ENCODE assay signal across 8 cellular contexts in the genomic region with DNA sequence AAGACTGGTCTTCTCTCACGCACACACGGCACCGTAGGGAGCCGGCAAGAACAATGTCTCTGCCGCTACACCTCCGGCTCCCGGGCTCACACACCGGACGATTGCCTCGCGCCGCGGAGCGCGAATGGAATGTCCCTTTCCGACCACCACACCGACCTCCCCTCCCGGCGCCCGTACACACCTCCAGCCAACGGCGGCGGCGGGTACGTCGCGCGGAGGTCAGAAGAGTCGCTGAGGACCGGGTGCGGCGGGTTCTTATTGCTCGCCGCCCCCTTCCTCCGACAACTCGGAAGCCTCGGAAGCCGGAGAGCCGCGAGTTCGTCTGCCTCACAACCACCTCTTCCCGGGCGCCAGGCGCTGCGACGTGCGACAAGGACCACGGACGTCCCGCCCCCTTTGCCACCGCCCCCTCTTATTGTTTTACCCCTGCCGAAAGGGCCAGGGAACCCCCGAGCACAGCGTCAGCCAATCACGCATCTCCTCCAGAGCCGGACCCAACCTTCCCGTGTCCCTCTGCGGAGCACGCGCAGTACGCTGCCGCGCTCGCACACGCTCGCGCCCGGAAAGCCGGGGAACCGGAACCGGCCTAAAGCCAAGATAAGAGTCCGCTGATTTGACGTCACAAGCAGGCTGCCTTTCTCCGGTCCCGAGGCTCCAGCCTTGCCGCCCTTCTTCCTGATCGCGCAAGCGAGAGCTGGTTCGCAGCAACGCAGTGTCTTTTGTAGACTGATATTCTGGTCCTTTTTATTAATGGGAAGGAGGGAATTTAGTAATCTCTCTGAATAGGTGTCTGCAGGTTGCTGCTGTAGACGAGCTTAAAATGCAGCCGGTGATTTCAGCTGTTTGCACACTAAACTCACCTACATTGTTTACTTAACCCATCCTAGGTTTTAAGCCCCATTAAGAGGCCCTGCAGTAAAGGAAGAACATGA. TPM values are rescaled to one million over a fixed set of nuclear protein-coding genes. Genes with fewer than 3 reads are reported as not detected.
DNase-seq lines count a peak whose midpoint lies in the region; ATAC-seq and FAIRE-seq lines count a peak whose summit lies in the region.

Gene G3BP2 (minus strand): TSS at position 385 of the 932 bp plus-strand sequence. CDS start 11,386 bp downstream, outside the sequence.

- FAIRE-seq in RCC 7860 (lab: Jason Lieb, UNC) = peak; percentile 84

- no peaks in the 10 kb centered on the region for H3K27me3 ChIP-seq in muscle layer of colon (ENCODE audit: control insufficient read depth in 1 of 2, insufficient read depth in 2 of 2, low read length in 2 of 2)

- H3K27ac Mint-ChIP-seq in activated T-cell treated with anti-CD3 and anti-CD28 coated beads, Interleukin-2, amount 50 U/mL, for 72 hours = peak within 1 kb of the TSS; percentile 87

- H3K36me3 Mint-ChIP-seq in activated T-cell treated with anti-CD3 and anti-CD28 coated beads, Interleukin-2, amount 50 U/mL, for 72 hours (ENCODE audit: insufficient read depth in 2 of 2) = peaks cover 12 to 14% of the 10 kb centered on the region in 2 donors

- H3K36me3 ChIP-seq in KOPT-K1 (ENCODE audit: insufficient read depth, low read length) (0 out of 2 replicates have a peak, but pooled peaks cover 5% of the 10 kb centered on the region), muscle layer of colon (ENCODE audit: insufficient read depth, low read length) (no peaks in the 10 kb centered on the region)

- H3K4me3 Mint-ChIP-seq in activated T-cell treated with anti-CD3 and anti-CD28 coated beads, Interleukin-2, amount 50 U/mL, for 72 hours = peak within 1 kb of the TSS; percentile 82 to 99

- DNase-seq in DMS79 (lab: John Stamatoyannopoulos, UW) (peak; percentile 97), RCC 7860 (ENCODE audit: low spot score) (peak; percentile 93)
- peak; percentile 96 to 98 for DNase-seq in activated T-cell treated with anti-CD3 and anti-CD28 coated beads, Interleukin-2, amount 50 U/mL, for 72 hours
- DNase-seq in stimulated activated CD8-positive, alpha-beta memory T cell treated with anti-CD3 and anti-CD28 coated beads, Interleukin-7, amount 100 ng/mL, for 24 hours (ENCODE audit: low read depth) = peak; percentile 96

- peaks cover 42% of the 10 kb centered on the region for H3K4me1 Mint-ChIP-seq in activated T-cell treated with anti-CD3 and anti-CD28 coated beads, Interleukin-2, amount 50 U/mL, for 72 hours (ENCODE audit: low read depth)

- H3K9ac ChIP-seq in muscle layer of colon (ENCODE audit: low read length) = peak within 1 kb of the TSS; percentile 95

- H3K4me1 ChIP-seq in muscle layer of colon (ENCODE audit: insufficient read depth, low read length) = peaks cover 34% of the 10 kb centered on the region

- H3K4me3 ChIP-seq in muscle layer of colon (ENCODE audit: low read depth in 1 of 2, low read length in 2 of 2) = peak within 1 kb of the TSS; percentile 90 to 95

- H3K27me3 Mint-ChIP-seq in activated T-cell treated with anti-CD3 and anti-CD28 coated beads, Interleukin-2, amount 50 U/mL, for 72 hours (ENCODE audit: low read depth) = no peaks in the 10 kb centered on the region

- no peaks in the 10 kb centered on the region for H3K9me3 Mint-ChIP-seq in activated T-cell treated with anti-CD3 and anti-CD28 coated beads, Interleukin-2, amount 50 U/mL, for 72 hours

- ATAC-seq in GM21786 (IDR thresholded peaks at IDR 0.05; ENCODE audit: unreplicated experiment) (peak; percentile 91), esophagus mucosa (peak; percentile 100)
- peak; percentile 93 to 94 for ATAC-seq in activated T-cell treated with anti-CD3 and anti-CD28 coated beads, Interleukin-2, amount 50 U/mL, for 72 hours (replicated peaks in 1 of 2)

- H3K27ac ChIP-seq in KOPT-K1 (ENCODE audit: low read depth, low read length, poor library complexity, severe bottlenecking) (peak within 1 kb of the TSS; percentile 89), muscle layer of colon (ENCODE audit: low read depth, low read length) (peak within 1 kb of the TSS; percentile 99)

- H3K9me3 ChIP-seq in KOPT-K1 (ENCODE audit: insufficient read depth, low read length, poor library complexity, severe bottlenecking) (no peaks in the 10 kb centered on the region), muscle layer of colon (ENCODE audit: low read length) (no peaks in the 10 kb centered on the region)

RNA-seq across cellular contexts. Expression of gene G3BP2, which starts in this region (rescaled TPM):
- 100 to 1,000 TPM; 204 to 212 TPM for total RNA-seq in activated T-cell treated with anti-CD3 and anti-CD28 coated beads, Interleukin-2, amount 50 U/mL, for 72 hours
- total RNA-seq in esophagus mucosa = 47.2 TPM

Comparison
In these comparisons a context has a peak if more than half of its experiments do, and no peak if none do; other contexts are left out.
1. Peak in every context shown above with its lines: DNase-seq, ATAC-seq, H3K4me3 ChIP-seq and H3K27ac ChIP-seq.